1 cellular context compared by ENCODE assay signal in genomic region chr16:4695473-4696171, GRCh38.
A peak's percentile ranks its signal among the peaks of the same experiment; 100 is the strongest.
TF ChIP-seq lines count a peak whose summit lies in the region.

No MANE protein-coding gene starts in this region.

TF ChIP-seq in HEK293, 187 proteins besides CTCF, POLR2A, EP300 and RAD21 (continued from another document):
- TF ChIP-seq PRDM10 (tag by site-specific recombination; IDR thresholded peaks at IDR 0.05) (no peak), ZIC2 (tag by site-specific recombination; IDR thresholded peaks at IDR 0.05) (peak; percentile 32), ZNF701 (tag by site-specific recombination; IDR thresholded peaks at IDR 0.05) (no peak), ZBTB21 (tag by site-specific recombination; IDR thresholded peaks at IDR 0.05) (no peak)
- TF ChIP-seq, protein P1, sequence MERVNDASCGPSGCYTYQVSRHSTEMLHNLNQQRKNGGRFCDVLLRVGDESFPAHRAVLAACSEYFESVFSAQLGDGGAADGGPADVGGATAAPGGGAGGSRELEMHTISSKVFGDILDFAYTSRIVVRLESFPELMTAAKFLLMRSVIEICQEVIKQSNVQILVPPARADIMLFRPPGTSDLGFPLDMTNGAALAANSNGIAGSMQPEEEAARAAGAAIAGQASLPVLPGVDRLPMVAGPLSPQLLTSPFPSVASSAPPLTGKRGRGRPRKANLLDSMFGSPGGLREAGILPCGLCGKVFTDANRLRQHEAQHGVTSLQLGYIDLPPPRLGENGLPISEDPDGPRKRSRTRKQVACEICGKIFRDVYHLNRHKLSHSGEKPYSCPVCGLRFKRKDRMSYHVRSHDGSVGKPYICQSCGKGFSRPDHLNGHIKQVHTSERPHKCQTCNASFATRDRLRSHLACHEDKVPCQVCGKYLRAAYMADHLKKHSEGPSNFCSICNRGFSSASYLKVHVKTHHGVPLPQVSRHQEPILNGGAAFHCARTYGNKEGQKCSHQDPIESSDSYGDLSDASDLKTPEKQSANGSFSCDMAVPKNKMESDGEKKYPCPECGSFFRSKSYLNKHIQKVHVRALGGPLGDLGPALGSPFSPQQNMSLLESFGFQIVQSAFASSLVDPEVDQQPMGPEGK (tag by site-specific recombination; IDR thresholded peaks at IDR 0.05): 0 out of 2 replicates have a peak, but pooled peaks have one; percentile 6
